ENCODE assay signal across 2 cellular contexts in the genomic region with DNA sequence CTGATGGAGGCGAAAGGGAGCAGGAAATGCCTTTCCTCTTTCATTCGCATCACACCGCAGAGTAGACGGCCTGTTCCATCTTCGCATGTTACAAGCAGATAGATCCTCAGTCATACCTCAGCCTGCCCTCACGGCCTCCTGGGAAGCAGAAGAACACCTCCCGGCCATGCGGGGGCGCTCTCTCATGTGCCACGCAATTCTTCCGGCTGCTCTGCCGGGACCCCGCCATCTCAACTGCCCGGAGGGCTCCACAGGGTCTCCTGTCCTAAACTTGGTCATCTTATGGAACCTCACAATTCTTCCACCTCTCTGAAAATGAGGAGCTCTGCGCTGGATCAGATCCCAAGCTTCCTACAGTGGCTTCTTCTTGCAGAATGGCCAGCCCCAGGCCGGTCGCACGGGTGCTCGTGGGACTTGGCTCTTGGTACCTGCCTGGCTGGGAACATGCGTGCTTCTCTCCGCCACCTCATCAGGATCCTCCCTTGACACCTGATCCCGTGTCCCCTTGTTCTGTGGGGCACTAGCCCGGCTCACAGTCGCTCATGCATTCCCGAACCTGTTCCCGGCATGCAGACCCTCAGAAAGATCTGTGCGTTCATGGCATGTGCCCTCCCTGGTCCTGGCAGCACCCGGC.
TF ChIP-seq lines count a peak whose summit lies in the region.

No MANE protein-coding gene starts in this region.

TF ChIP-seq in SK-N-SH, 30 proteins besides CTCF, POLR2A, EP300 and RAD21 (continued from another document):
- TF ChIP-seq RFX5 (IDR thresholded peaks at IDR 0.05; ENCODE audit: low read length) (no peak), TCF12 (IDR thresholded peaks at IDR 0.05) (no peak), JUND (IDR thresholded peaks at IDR 0.05) (no peak), ELF1 (IDR thresholded peaks at IDR 0.05) (no peak), TAF1 (IDR thresholded peaks at IDR 0.05; ENCODE audit: borderline replicate concordance, low read depth, low read length) (no peak), POLR2AphosphoS5 (IDR thresholded peaks at IDR 0.05; ENCODE audit: low read depth, low read length) (no peak)

TF ChIP-seq in SK-N-SH treated with all-trans-retinoic acid at 6 μM for 48 hours, 23 proteins besides CTCF, POLR2A, EP300 and RAD21 (continued from another document):
- TF ChIP-seq, protein P1, sequence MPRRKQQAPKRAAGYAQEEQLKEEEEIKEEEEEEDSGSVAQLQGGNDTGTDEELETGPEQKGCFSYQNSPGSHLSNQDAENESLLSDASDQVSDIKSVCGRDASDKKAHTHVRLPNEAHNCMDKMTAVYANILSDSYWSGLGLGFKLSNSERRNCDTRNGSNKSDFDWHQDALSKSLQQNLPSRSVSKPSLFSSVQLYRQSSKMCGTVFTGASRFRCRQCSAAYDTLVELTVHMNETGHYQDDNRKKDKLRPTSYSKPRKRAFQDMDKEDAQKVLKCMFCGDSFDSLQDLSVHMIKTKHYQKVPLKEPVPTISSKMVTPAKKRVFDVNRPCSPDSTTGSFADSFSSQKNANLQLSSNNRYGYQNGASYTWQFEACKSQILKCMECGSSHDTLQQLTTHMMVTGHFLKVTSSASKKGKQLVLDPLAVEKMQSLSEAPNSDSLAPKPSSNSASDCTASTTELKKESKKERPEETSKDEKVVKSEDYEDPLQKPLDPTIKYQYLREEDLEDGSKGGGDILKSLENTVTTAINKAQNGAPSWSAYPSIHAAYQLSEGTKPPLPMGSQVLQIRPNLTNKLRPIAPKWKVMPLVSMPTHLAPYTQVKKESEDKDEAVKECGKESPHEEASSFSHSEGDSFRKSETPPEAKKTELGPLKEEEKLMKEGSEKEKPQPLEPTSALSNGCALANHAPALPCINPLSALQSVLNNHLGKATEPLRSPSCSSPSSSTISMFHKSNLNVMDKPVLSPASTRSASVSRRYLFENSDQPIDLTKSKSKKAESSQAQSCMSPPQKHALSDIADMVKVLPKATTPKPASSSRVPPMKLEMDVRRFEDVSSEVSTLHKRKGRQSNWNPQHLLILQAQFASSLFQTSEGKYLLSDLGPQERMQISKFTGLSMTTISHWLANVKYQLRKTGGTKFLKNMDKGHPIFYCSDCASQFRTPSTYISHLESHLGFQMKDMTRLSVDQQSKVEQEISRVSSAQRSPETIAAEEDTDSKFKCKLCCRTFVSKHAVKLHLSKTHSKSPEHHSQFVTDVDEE (CRISPR knock-in tag; IDR thresholded peaks at IDR 0.05): no peak
- no peak for TF ChIP-seq ZNF565 (CRISPR knock-in tag; conservative IDR thresholded peaks at IDR 0.05; ENCODE audit: low read depth)
- TF ChIP-seq RARB (CRISPR knock-in tag; IDR thresholded peaks at IDR 0.05): no peak
- TF ChIP-seq SNAI2 (CRISPR knock-in tag; IDR thresholded peaks at IDR 0.05): no peak
- no peak for TF ChIP-seq ZNF8 (CRISPR knock-in tag; IDR thresholded peaks at IDR 0.05)
- TF ChIP-seq, protein P2, sequence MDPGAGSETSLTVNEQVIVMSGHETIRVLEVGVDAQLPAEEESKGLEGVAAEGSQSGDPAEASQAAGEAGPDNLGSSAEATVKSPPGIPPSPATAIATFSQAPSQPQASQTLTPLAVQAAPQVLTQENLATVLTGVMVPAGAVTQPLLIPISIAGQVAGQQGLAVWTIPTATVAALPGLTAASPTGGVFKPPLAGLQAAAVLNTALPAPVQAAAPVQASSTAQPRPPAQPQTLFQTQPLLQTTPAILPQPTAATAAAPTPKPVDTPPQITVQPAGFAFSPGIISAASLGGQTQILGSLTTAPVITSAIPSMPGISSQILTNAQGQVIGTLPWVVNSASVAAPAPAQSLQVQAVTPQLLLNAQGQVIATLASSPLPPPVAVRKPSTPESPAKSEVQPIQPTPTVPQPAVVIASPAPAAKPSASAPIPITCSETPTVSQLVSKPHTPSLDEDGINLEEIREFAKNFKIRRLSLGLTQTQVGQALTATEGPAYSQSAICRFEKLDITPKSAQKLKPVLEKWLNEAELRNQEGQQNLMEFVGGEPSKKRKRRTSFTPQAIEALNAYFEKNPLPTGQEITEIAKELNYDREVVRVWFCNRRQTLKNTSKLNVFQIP (CRISPR knock-in tag; IDR thresholded peaks at IDR 0.05; ENCODE audit: borderline replicate concordance, low read depth): no peak
